10 cellular contexts compared by ENCODE assay signal in genomic region chr19:18603255-18603957, GRCh38. TPM values are rescaled to one million over a fixed set of nuclear protein-coding genes. Genes with fewer than 3 reads are reported as not detected.
A peak's percentile ranks its signal among the peaks of the same experiment; 100 is the strongest.
DNase-seq lines count a peak whose midpoint lies in the region; ATAC-seq, FAIRE-seq and TF ChIP-seq lines count a peak whose summit lies in the region.
"Had no signal": no experiment of that assay in that cellular context is flagged by ENCODE, and none has a peak within 500 bp of the region (broad histone marks: within the 10 kb centered on the region; RNA-seq: fewer than 3 reads in every experiment).

No MANE protein-coding gene starts in this region.

- no peak overlapping the region for H3K18ac ChIP-seq in IMR-90 (ENCODE audit: low read depth, low read length)

- no peak overlapping the region for H2AK9ac ChIP-seq in IMR-90 (replicated peaks; ENCODE audit: low read depth, low read length, poor library complexity)

- CTCF ChIA-PET in CD8-positive, alpha-beta T cell (lab: Charles Lee) = no interaction called here
- CTCF ChIA-PET in IMR-90 (lab: Yijun Ruan, JAX) = no interaction called here
- CTCF ChIA-PET in GM12878 (lab: Yijun Ruan, JAX) = no interaction called here

- H3K27ac ChIP-seq in CD8-positive, alpha-beta T cell (ENCODE audit: low read depth, low read length) = no peak overlapping the region
- H3K27ac ChIP-seq in IMR-90 (ENCODE audit: insufficient read depth, low read length) = no peak overlapping the region
- H3K27ac ChIP-seq in GM12878 (ENCODE audit: control insufficient read depth, insufficient read depth) = no peak overlapping the region

- no peak for DNase-seq in CD8-positive, alpha-beta T cell
- no peak for DNase-seq in IMR-90
- no peak for DNase-seq in GM12878 (ENCODE audit: low read depth, low spot score)
- DNase-seq in memory B cell (ENCODE audit: low spot score in 2 of 2) = no peak
- no peak for DNase-seq in stimulated activated CD4-positive, alpha-beta T cell treated with anti-CD3 and anti-CD28 coated beads, Interleukin-4, amount 100 ng/mL, for 4 hours
- no peak for DNase-seq in KBM-7
- DNase-seq in NCI-H2171 treated with DMSO at 0.1 percent for 48 hours (lab: John Stamatoyannopoulos, UW) = no peak
- DNase-seq: NCI-H1694 treated with DMSO at 0.1 percent for 48 hours had no signal

- no peak overlapping the region for H3K56ac ChIP-seq in IMR-90 (ENCODE audit: extremely low read depth, insufficient read depth, low read length)

- dilution Hi-C loops in IMR-90 (cut with HindIII; ENCODE audit: low sequenced_read_pairs, unreplicated experiment) = no loop called here

- H4K20me1 ChIP-seq in IMR-90 (ENCODE audit: insufficient read depth, low read length) (peaks cover 5% of the 10 kb centered on the region; the same call in 1 of the 2 replicates), GM12878 (ENCODE audit: control insufficient read depth, insufficient read depth) (no peaks in the 10 kb centered on the region; the same call in none of the 2 replicates)

- no peaks in the 10 kb centered on the region for H3K4me1 ChIP-seq in CD8-positive, alpha-beta T cell (ENCODE audit: insufficient read depth, low read length)
- H3K4me1 ChIP-seq in IMR-90 (ENCODE audit: control insufficient read depth, insufficient read depth, low read length) (peaks cover 5% of the 10 kb centered on the region; the same call in 1 of the 2 replicates), GM12878 (ENCODE audit: control insufficient read depth, insufficient read depth, low read length) (no peaks in the 10 kb centered on the region)

- H2AK5ac ChIP-seq in IMR-90 (ENCODE audit: low read depth, low read length) = no peak overlapping the region

- WGBS in IMR-90 (ENCODE audit: extremely low coverage in 2 of 2, insufficient read length in 1 of 2), 2 experiments = 30% methylated on average over 5 of the region's 32 CpGs; no CpG with 5 or more reads in 1 of the 2 experiments
- 40% methylated on average over 22 of the region's 32 CpGs for WGBS in GM12878 (ENCODE audit: insufficient coverage, insufficient replicate concordance, low lambda C conversion rate, missing lambda C conversion rate)

- H3K4me1 Mint-ChIP-seq in CD8-positive, alpha-beta T cell (ENCODE audit: low read depth) = peaks cover 14% of the 10 kb centered on the region
- H3K4me1 Mint-ChIP-seq in memory B cell = peaks cover 7% of the 10 kb centered on the region

- peaks cover 26% of the 10 kb centered on the region for H3K27me3 ChIP-seq in CD8-positive, alpha-beta T cell (ENCODE audit: insufficient read depth, low read length)
- H3K27me3 ChIP-seq in IMR-90 (ENCODE audit: control insufficient read depth, insufficient read depth, low read length) (peaks cover 49% of the 10 kb centered on the region), GM12878 (replicated peaks in 1 of 2; ENCODE audit: control insufficient read depth in 2 of 2, insufficient read depth in 2 of 2, low read length in 1 of 2) (peaks cover 12 to 17% of the 10 kb centered on the region in 2 experiments)

- H3K79me1 ChIP-seq in IMR-90 (ENCODE audit: low read depth in 1 of 2, low read length in 2 of 2) = no peaks in the 10 kb centered on the region

- H2BK5ac ChIP-seq in IMR-90 (ENCODE audit: low read depth, low read length, poor library complexity, severe bottlenecking) = no peak overlapping the region

- H3K14ac ChIP-seq in IMR-90 (replicated peaks; ENCODE audit: low read depth, low read length) = no peak overlapping the region

- SMC1A ChIA-PET in GM12878 (lab: Charles Lee; ENCODE audit: uncharacterized antibody, unreplicated experiment) = no interaction called here

- TF ChIP-seq RAD21 in IMR-90 (IDR thresholded peaks at IDR 0.05; ENCODE audit: low read length) = no peak
- peak; percentile 26; the same call in 1 of the 2 replicates for TF ChIP-seq RAD21 in GM12878 (IDR thresholded peaks at IDR 0.05; ENCODE audit: insufficient read depth, low read depth, low read length)

- no TSS peak for BruUV-seq in IMR-90 (replicated peaks; lab: Mats Ljungman, UMichigan)
- no TSS peak for BruUV-seq in GM12878 (replicated peaks; lab: Mats Ljungman, UMichigan)

- no peak overlapping the region for H3K23ac ChIP-seq in IMR-90 (ENCODE audit: low read depth, low read length)

- H3K79me2 ChIP-seq in GM12878 (ENCODE audit: control insufficient read depth, insufficient read depth, low read length) = no peaks in the 10 kb centered on the region

- no peak for TF ChIP-seq CTCF in CD8-positive, alpha-beta T cell (IDR thresholded peaks at IDR 0.05)
- TF ChIP-seq CTCF in IMR-90 (conservative IDR thresholded peaks at IDR 0.05; ENCODE audit: low read depth, low read length) (no peak), GM12878 (IDR thresholded peaks at IDR 0.05 in 2 of 3, conservative IDR thresholded peaks at IDR 0.05 in 1 of 3; ENCODE audit: control insufficient read depth in 2 of 3, extremely low read depth in 1 of 3, insufficient read depth in 1 of 3, low read depth in 3 of 3, low read length in 3 of 3) (peak in 2 of 3 experiments; percentile 21 to 30; a peak in 2 of 6 replicates)

- H2BK15ac ChIP-seq in IMR-90 (ENCODE audit: low read depth, low read length) = no peak overlapping the region

- TF ChIP-seq POLR2A in IMR-90 (IDR thresholded peaks at IDR 0.05; ENCODE audit: low read depth, low read length) (no peak), GM12878 (IDR thresholded peaks at IDR 0.05; ENCODE audit: low read depth, low read length) (no peak)

- H3K4me3 Mint-ChIP-seq in CD8-positive, alpha-beta T cell = no peak overlapping the region
- no peak overlapping the region for H3K4me3 Mint-ChIP-seq in memory B cell
- H3K4me3 Mint-ChIP-seq: stimulated activated naive CD8-positive, alpha-beta T cell treated with anti-CD3 and anti-CD28 coated beads, Interleukin-15, Interleukin-2, amounts not matched to agents 100 ng/mL and 50 ng/mL, for 24 hours had no signal

- in situ Hi-C loops in IMR-90 (cut with MboI; ENCODE audit: low sequenced_read_pairs) = no loop called here
- in situ Hi-C loops in GM12878 (cut with MboI) = no loop called here
- in situ Hi-C loops in KBM-7 (cut with MboI; ENCODE audit: low pct_unique_long_range_greater_than_20kb, low sequenced_read_pairs) = no loop called here

- no peak overlapping the region for H2BK20ac ChIP-seq in IMR-90 (ENCODE audit: low read depth, low read length)

- RAD21 ChIA-PET in GM12878 (lab: Charles Lee; ENCODE audit: unreplicated experiment) = no interaction called here

- no peaks in the 10 kb centered on the region for H3K9me3 Mint-ChIP-seq in CD8-positive, alpha-beta T cell
- no peaks in the 10 kb centered on the region for H3K9me3 Mint-ChIP-seq in memory B cell
- H3K9me3 Mint-ChIP-seq: stimulated activated naive CD8-positive, alpha-beta T cell treated with anti-CD3 and anti-CD28 coated beads, Interleukin-15, Interleukin-2, amounts not matched to agents 100 ng/mL and 50 ng/mL, for 24 hours had no signal

- H2AFZ ChIP-seq in IMR-90 (replicated peaks; ENCODE audit: low read length, poor library complexity) (peak overlapping the region; percentile 58), GM12878 (ENCODE audit: control insufficient read depth, low read depth, low read length) (no peak overlapping the region)

- POLR2A ChIA-PET in CD8-positive, alpha-beta T cell (lab: Charles Lee) = interaction anchor here (0.6 kb wide), 1 partner anchor 278 kb away, joined by 3 read pairs; no protein-coding TSS in a partner anchor
- POLR2A ChIA-PET in IMR-90 (lab: Charles Lee; ENCODE audit: unreplicated experiment) (no interaction called here), GM12878 (lab: Charles Lee) (no interaction called here)

- no peaks in the 10 kb centered on the region for H3K9me3 ChIP-seq in CD8-positive, alpha-beta T cell (ENCODE audit: low read length)
- H3K9me3 ChIP-seq in IMR-90 (ENCODE audit: control insufficient read depth, insufficient read depth, low read length) = no peaks in the 10 kb centered on the region
- no peaks in the 10 kb centered on the region for H3K9me3 ChIP-seq in GM12878 (replicated peaks; ENCODE audit: control insufficient read depth, insufficient read depth, low read length)

- H3K4ac ChIP-seq in IMR-90 (ENCODE audit: low read depth, low read length) = no peak overlapping the region

- no peak for FAIRE-seq in GM12878 (lab: Jason Lieb, UNC)

- no peak overlapping the region for H2BK120ac ChIP-seq in IMR-90 (ENCODE audit: low read depth, low read length)

- no peak overlapping the region for H4K8ac ChIP-seq in IMR-90 (ENCODE audit: low read depth in 2 of 2, low read length in 2 of 2)

- H3K27ac Mint-ChIP-seq in CD8-positive, alpha-beta T cell = no peak overlapping the region
- no peak overlapping the region for H3K27ac Mint-ChIP-seq in memory B cell
- H3K27ac Mint-ChIP-seq: stimulated activated naive CD8-positive, alpha-beta T cell treated with anti-CD3 and anti-CD28 coated beads, Interleukin-15, Interleukin-2, amounts not matched to agents 100 ng/mL and 50 ng/mL, for 24 hours had no signal

- H3K9me1 ChIP-seq in IMR-90 (ENCODE audit: insufficient read depth, low read length) = no peaks in the 10 kb centered on the region

- H3K36me3 Mint-ChIP-seq in CD8-positive, alpha-beta T cell = no peaks in the 10 kb centered on the region
- H3K36me3 Mint-ChIP-seq in memory B cell = no peaks in the 10 kb centered on the region

- H3K9ac ChIP-seq in IMR-90 (ENCODE audit: low read depth, low read length) (no peak overlapping the region), GM12878 (ENCODE audit: control insufficient read depth, insufficient read depth, low read length) (no peak overlapping the region)

- no peak overlapping the region for H4K91ac ChIP-seq in IMR-90 (ENCODE audit: insufficient read depth, low read depth, low read length)

- no peak overlapping the region for H3K4me2 ChIP-seq in IMR-90 (ENCODE audit: low read depth, low read length)
- H3K4me2 ChIP-seq in GM12878 (ENCODE audit: control insufficient read depth, insufficient read depth) = no peak overlapping the region

- intact Hi-C loops in CD8-positive, alpha-beta T cell (cut with DNase I, micrococcal nuclease) = no loop called here
- intact Hi-C loops in IMR-90 (cut with micrococcal nuclease) = no loop called here
- intact Hi-C loops in GM12878 (cut with micrococcal nuclease; ENCODE audit: unreplicated experiment) = no loop called here

- no peaks in the 10 kb centered on the region for H3K36me3 ChIP-seq in CD8-positive, alpha-beta T cell (ENCODE audit: insufficient read depth, low read length)
- no peaks in the 10 kb centered on the region for H3K36me3 ChIP-seq in IMR-90 (ENCODE audit: control insufficient read depth, insufficient read depth, low read length)
- no peaks in the 10 kb centered on the region for H3K36me3 ChIP-seq in GM12878 (ENCODE audit: control insufficient read depth in 2 of 2, insufficient read depth in 2 of 2, low read length in 1 of 2)

- no peak for TF ChIP-seq EP300 in GM12878 (IDR thresholded peaks at IDR 0.05; ENCODE audit: borderline replicate concordance in 1 of 2, control insufficient read depth in 1 of 2, low read depth in 2 of 2, low read length in 2 of 2)

- H3K4me3 ChIP-seq in CD8-positive, alpha-beta T cell (ENCODE audit: low read depth, low read length) = no peak overlapping the region
- H3K4me3 ChIP-seq in IMR-90 (ENCODE audit: insufficient read depth, low read depth, low read length) = no peak overlapping the region
- H3K4me3 ChIP-seq in GM12878 = no peak overlapping the region

- H4K5ac ChIP-seq in IMR-90 (ENCODE audit: low read depth, low read length) = no peak overlapping the region

- ATAC-seq in CD8-positive, alpha-beta T cell = peak; percentile 76
- peak; percentile 40; the same call in 1 of the 2 replicates for ATAC-seq in IMR-90 (ENCODE audit: low read depth)
- ATAC-seq in GM12878 = peak; percentile 63
- ATAC-seq in memory B cell (ENCODE audit: low read depth) = peak; percentile 69
- ATAC-seq in GM19395 (IDR thresholded peaks at IDR 0.05; ENCODE audit: unreplicated experiment) = no peak

- peaks cover 50% of the 10 kb centered on the region for H3K27me3 Mint-ChIP-seq in CD8-positive, alpha-beta T cell (ENCODE audit: low read depth)
- peaks cover 26% of the 10 kb centered on the region for H3K27me3 Mint-ChIP-seq in memory B cell

RNA-seq across cellular contexts. Expression of gene CRLF1, which starts 3.2 kb away (rescaled TPM):
- total RNA-seq in CD8-positive, alpha-beta T cell = not detected
- total RNA-seq in IMR-90 (2012; rRNA removed) (0.18 and 0.28 TPM in 2 replicates), GM12878 (2014; rRNA removed) (not detected in 2 replicates), GM12878 (2014; rRNA removed; fragmentation: Illumina TruSeq; extraction: Trizol) (not detected in 2 replicates), GM12878 (2021) (0.33 and 0.43 TPM in 2 replicates)
- polyA plus RNA-seq in IMR-90 (2012; rRNA removed) (3.0 and 3.1 TPM in 2 replicates), GM12878 (2011; rRNA removed) (not detected in 2 replicates), GM12878 (2014; fragmentation: Illumina TruSeq; extraction: Trizol) (not detected in 2 replicates), GM12878 (2014; fragmentation: Nextera tagmentation; extraction: Ambion mirVana) (under 1 TPM; 0.35 to 0.76 TPM), GM12878 (2014; rRNA removed) (0.10 TPM in 1 of 2 replicates, not detected in the other), GM12878 (2016; fragmentation: Nextera tagmentation; extraction: Ambion mirVana) (1 to 10 TPM in 1 of 2 experiments, under 1 TPM in 1; 0.63 to 1.2 TPM)
- 3.2 TPM in 2 replicates for polyA plus RNA-seq in IMR-90 (2012; cell fraction: cytosol; rRNA removed)
- 0.38 and 2.1 TPM in 2 replicates for polyA plus RNA-seq in IMR-90 (2012; cell fraction: nucleus; rRNA removed; ENCODE audit: low replicate concordance)
- not detected in 2 replicates for total RNA-seq in GM12878 (2013; cell fraction: nucleolus; rRNA removed)
- polyA plus RNA-seq in GM12878 (2011; ENCODE audit: low read depth) = 1.8 TPM
- 0.10 and 0.27 TPM in 2 replicates for polyA plus RNA-seq in GM12878 (2011; cell fraction: cytosol; rRNA removed)
- polyA plus RNA-seq in GM12878 (2011; cell fraction: nucleus; rRNA removed) = 0.51 and 0.72 TPM in 2 replicates
- 2.3 and 3.3 TPM in 2 replicates for polyA plus RNA-seq in GM12878 (2012)
- not detected in 2 replicates for polyA minus RNA-seq in GM12878 (2011; rRNA and poly(A)+ RNA removed)
- polyA minus RNA-seq in GM12878 (2011; cell fraction: cytosol; rRNA and poly(A)+ RNA removed) = not detected in 2 replicates
- polyA minus RNA-seq in GM12878 (2011; cell fraction: nucleus; rRNA and poly(A)+ RNA removed) = not detected in 2 replicates

RNA-seq across cellular contexts. Expression of gene TMEM59L, which starts 9.3 kb away (rescaled TPM):
- total RNA-seq in CD8-positive, alpha-beta T cell = not detected
- total RNA-seq in IMR-90 (2012; rRNA removed) = under 0.01 and 0.28 TPM in 2 replicates
- polyA plus RNA-seq in IMR-90 (2012; rRNA removed) = 5.9 and 6.1 TPM in 2 replicates
- 5.6 and 9.7 TPM in 2 replicates for polyA plus RNA-seq in IMR-90 (2012; cell fraction: cytosol; rRNA removed)
- 21.2 and 55.5 TPM in 2 replicates for polyA plus RNA-seq in IMR-90 (2012; cell fraction: nucleus; rRNA removed; ENCODE audit: low replicate concordance)
- not detected in 2 replicates for total RNA-seq in GM12878 (2013; cell fraction: nucleolus; rRNA removed)
- 0.06 TPM in 1 of 2 replicates, not detected in the other for total RNA-seq in GM12878 (2014; rRNA removed)
- total RNA-seq in GM12878 (2014; rRNA removed; fragmentation: Illumina TruSeq; extraction: Trizol) = not detected in 2 replicates
- not detected in 2 replicates for total RNA-seq in GM12878 (2021)
- not detected for polyA plus RNA-seq in GM12878 (2011; ENCODE audit: low read depth)
- polyA plus RNA-seq in GM12878 (2011; rRNA removed) = not detected in 2 replicates
- polyA plus RNA-seq in GM12878 (2011; cell fraction: cytosol; rRNA removed) = not detected in 2 replicates
- 0.15 and 0.27 TPM in 2 replicates for polyA plus RNA-seq in GM12878 (2011; cell fraction: nucleus; rRNA removed)
- polyA plus RNA-seq in GM12878 (2012) = 0.09 TPM in 1 of 2 replicates, not detected in the other
- not detected in 2 replicates for polyA plus RNA-seq in GM12878 (2014; fragmentation: Illumina TruSeq; extraction: Trizol)
- not detected for polyA plus RNA-seq in GM12878 (2014; fragmentation: Nextera tagmentation; extraction: Ambion mirVana)
- not detected in 2 replicates for polyA plus RNA-seq in GM12878 (2014; rRNA removed)
- not detected for polyA plus RNA-seq in GM12878 (2016; fragmentation: Nextera tagmentation; extraction: Ambion mirVana)
- polyA minus RNA-seq in GM12878 (2011; rRNA and poly(A)+ RNA removed) = not detected in 2 replicates
- polyA minus RNA-seq in GM12878 (2011; cell fraction: cytosol; rRNA and poly(A)+ RNA removed) = not detected in 2 replicates
- not detected in 2 replicates for polyA minus RNA-seq in GM12878 (2011; cell fraction: nucleus; rRNA and poly(A)+ RNA removed)

RNA-seq across cellular contexts. Expression of gene REX1BD, which starts 14.8 kb away (rescaled TPM):
- total RNA-seq in CD8-positive, alpha-beta T cell = 10 to 100 TPM; 85.6 to 91.1 TPM
- total RNA-seq in IMR-90 (2012; rRNA removed) (14.2 and 19.2 TPM in 2 replicates), GM12878 (2014; rRNA removed) (49.7 and 57.8 TPM in 2 replicates), GM12878 (2014; rRNA removed; fragmentation: Illumina TruSeq; extraction: Trizol) (6.4 and 7.1 TPM in 2 replicates), GM12878 (2021) (58.2 and 62.7 TPM in 2 replicates)
- polyA plus RNA-seq in IMR-90 (2012; rRNA removed) (44.6 and 68.7 TPM in 2 replicates), GM12878 (2011; rRNA removed) (7.8 and 12.1 TPM in 2 replicates), GM12878 (2014; fragmentation: Illumina TruSeq; extraction: Trizol) (1.8 and 3.1 TPM in 2 replicates), GM12878 (2014; fragmentation: Nextera tagmentation; extraction: Ambion mirVana) (1 to 10 TPM; 1.1 to 3.3 TPM), GM12878 (2014; rRNA removed) (64.4 and 84.2 TPM in 2 replicates), GM12878 (2016; fragmentation: Nextera tagmentation; extraction: Ambion mirVana) (100 to 1,000 TPM in 1 of 2 experiments, 10 to 100 TPM in 1; 88.9 to 101 TPM)
- polyA plus RNA-seq in IMR-90 (2012; cell fraction: cytosol; rRNA removed) = 147 and 160 TPM in 2 replicates
- 295 and 606 TPM in 2 replicates for polyA plus RNA-seq in IMR-90 (2012; cell fraction: nucleus; rRNA removed; ENCODE audit: low replicate concordance)
- 15.2 and 18.7 TPM in 2 replicates for total RNA-seq in GM12878 (2013; cell fraction: nucleolus; rRNA removed)
- 15.2 TPM for polyA plus RNA-seq in GM12878 (2011; ENCODE audit: low read depth)
- polyA plus RNA-seq in GM12878 (2011; cell fraction: cytosol; rRNA removed) = 23.9 and 40.8 TPM in 2 replicates
- 74.8 and 100 TPM in 2 replicates for polyA plus RNA-seq in GM12878 (2011; cell fraction: nucleus; rRNA removed)
- polyA plus RNA-seq in GM12878 (2012) = 40.7 and 41.1 TPM in 2 replicates
- polyA minus RNA-seq in GM12878 (2011; rRNA and poly(A)+ RNA removed) = 0.80 and 1.7 TPM in 2 replicates
- polyA minus RNA-seq in GM12878 (2011; cell fraction: cytosol; rRNA and poly(A)+ RNA removed) = 3.6 and 8.6 TPM in 2 replicates
- 4.7 and 6.4 TPM in 2 replicates for polyA minus RNA-seq in GM12878 (2011; cell fraction: nucleus; rRNA and poly(A)+ RNA removed)

RNA-seq across cellular contexts. Expression of gene UBA52, which starts 31.7 kb away (rescaled TPM):
- total RNA-seq in CD8-positive, alpha-beta T cell = 1,000 to 10,000 TPM; 2,140 to 2,193 TPM
- total RNA-seq in IMR-90 (2012; rRNA removed) = 1,030 and 1,144 TPM in 2 replicates
- polyA plus RNA-seq in IMR-90 (2012; rRNA removed) = 2,778 and 3,008 TPM in 2 replicates
- 3,160 and 3,447 TPM in 2 replicates for polyA plus RNA-seq in IMR-90 (2012; cell fraction: cytosol; rRNA removed)
- 792 and 822 TPM in 2 replicates for polyA plus RNA-seq in IMR-90 (2012; cell fraction: nucleus; rRNA removed; ENCODE audit: low replicate concordance)
- total RNA-seq in GM12878 (2013; cell fraction: nucleolus; rRNA removed) = 129 and 132 TPM in 2 replicates
- total RNA-seq in GM12878 (2014; rRNA removed) = 1,493 and 1,661 TPM in 2 replicates
- total RNA-seq in GM12878 (2014; rRNA removed; fragmentation: Illumina TruSeq; extraction: Trizol) = 1,429 and 1,442 TPM in 2 replicates
- total RNA-seq in GM12878 (2021) = 1,629 and 1,678 TPM in 2 replicates
- 10,819 TPM for polyA plus RNA-seq in GM12878 (2011; ENCODE audit: low read depth)
- polyA plus RNA-seq in GM12878 (2011; rRNA removed) = 910 and 1,613 TPM in 2 replicates
- 3,476 and 4,794 TPM in 2 replicates for polyA plus RNA-seq in GM12878 (2011; cell fraction: cytosol; rRNA removed)
- polyA plus RNA-seq in GM12878 (2011; cell fraction: nucleus; rRNA removed) = 839 and 898 TPM in 2 replicates
- polyA plus RNA-seq in GM12878 (2012) = 3,669 and 4,620 TPM in 2 replicates
- polyA plus RNA-seq in GM12878 (2014; fragmentation: Illumina TruSeq; extraction: Trizol) = 2,280 and 2,392 TPM in 2 replicates
- 1,000 to 10,000 TPM; 2,192 to 2,288 TPM for polyA plus RNA-seq in GM12878 (2014; fragmentation: Nextera tagmentation; extraction: Ambion mirVana)
- 2,186 and 2,597 TPM in 2 replicates for polyA plus RNA-seq in GM12878 (2014; rRNA removed)
- polyA plus RNA-seq in GM12878 (2016; fragmentation: Nextera tagmentation; extraction: Ambion mirVana) = 1,000 to 10,000 TPM; 1,131 to 1,180 TPM
- 1,757 and 2,399 TPM in 2 replicates for polyA minus RNA-seq in GM12878 (2011; rRNA and poly(A)+ RNA removed)
- 394 and 436 TPM in 2 replicates for polyA minus RNA-seq in GM12878 (2011; cell fraction: cytosol; rRNA and poly(A)+ RNA removed)
- 157 and 251 TPM in 2 replicates for polyA minus RNA-seq in GM12878 (2011; cell fraction: nucleus; rRNA and poly(A)+ RNA removed)

RNA-seq across cellular contexts. Expression of gene KLHL26, which starts 33.4 kb away (rescaled TPM):
- 10 to 100 TPM; 21.4 to 26.4 TPM for total RNA-seq in CD8-positive, alpha-beta T cell
- total RNA-seq in IMR-90 (2012; rRNA removed) (0.28 and 2.2 TPM in 2 replicates), GM12878 (2014; rRNA removed) (3.6 and 5.6 TPM in 2 replicates), GM12878 (2014; rRNA removed; fragmentation: Illumina TruSeq; extraction: Trizol) (0.98 and 1.5 TPM in 2 replicates), GM12878 (2021) (12.9 and 14.6 TPM in 2 replicates)
- polyA plus RNA-seq in IMR-90 (2012; rRNA removed) (4.7 and 5.8 TPM in 2 replicates), GM12878 (2011; rRNA removed) (1.0 and 1.2 TPM in 2 replicates), GM12878 (2014; fragmentation: Illumina TruSeq; extraction: Trizol) (0.74 and 1.9 TPM in 2 replicates), GM12878 (2014; fragmentation: Nextera tagmentation; extraction: Ambion mirVana) (under 1 TPM; 0.18 to 0.35 TPM), GM12878 (2014; rRNA removed) (3.9 and 5.1 TPM in 2 replicates), GM12878 (2016; fragmentation: Nextera tagmentation; extraction: Ambion mirVana) (1 to 10 TPM; 8.0 to 8.1 TPM)
- 1.9 and 3.3 TPM in 2 replicates for polyA plus RNA-seq in IMR-90 (2012; cell fraction: cytosol; rRNA removed)
- polyA plus RNA-seq in IMR-90 (2012; cell fraction: nucleus; rRNA removed; ENCODE audit: low replicate concordance) = 2.6 and 6.8 TPM in 2 replicates
- total RNA-seq in GM12878 (2013; cell fraction: nucleolus; rRNA removed) = 5.7 and 6.7 TPM in 2 replicates
- 1.0 TPM for polyA plus RNA-seq in GM12878 (2011; ENCODE audit: low read depth)
- polyA plus RNA-seq in GM12878 (2011; cell fraction: cytosol; rRNA removed) = 1.9 and 2.0 TPM in 2 replicates
- 5.8 and 8.9 TPM in 2 replicates for polyA plus RNA-seq in GM12878 (2011; cell fraction: nucleus; rRNA removed)
- polyA plus RNA-seq in GM12878 (2012) = 3.5 and 4.5 TPM in 2 replicates
- 4.6 and 5.2 TPM in 2 replicates for polyA minus RNA-seq in GM12878 (2011; rRNA and poly(A)+ RNA removed)
- polyA minus RNA-seq in GM12878 (2011; cell fraction: cytosol; rRNA and poly(A)+ RNA removed) = 2.5 and 5.2 TPM in 2 replicates
- 1.6 and 3.1 TPM in 2 replicates for polyA minus RNA-seq in GM12878 (2011; cell fraction: nucleus; rRNA and poly(A)+ RNA removed)

Comparison
In these comparisons a context has a peak if more than half of its experiments do, and no peak if none do; other contexts are left out.
1. CTCF ChIP-seq: peak in GM12878 (2 of 3); none in CD8-positive, alpha-beta T cell (single experiment) and IMR-90 (single experiment).